In the genomic region with DNA sequence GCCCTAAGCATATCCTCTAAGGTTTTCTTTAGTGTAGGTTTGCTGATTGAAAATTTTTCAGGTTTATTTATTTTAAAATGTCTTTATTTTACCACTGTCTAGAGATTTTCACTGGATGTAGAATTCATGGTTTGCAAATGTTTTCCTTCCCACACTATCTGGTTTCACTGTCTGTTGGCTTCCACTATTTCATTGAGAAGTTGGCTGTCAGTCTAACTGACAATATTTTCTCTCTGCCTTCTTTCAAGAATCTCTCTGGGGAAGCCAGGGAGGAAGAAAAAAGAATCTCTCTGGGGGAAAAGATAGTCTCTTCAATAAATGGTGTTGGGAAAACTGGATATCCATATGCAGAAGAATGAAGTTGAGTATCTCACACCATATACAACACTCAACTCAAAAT, we compare ENCODE assay signal across 23 cellular contexts.
A peak's percentile ranks its signal among the peaks of the same experiment; 100 is the strongest.
DNase-seq lines count a peak whose midpoint lies in the region; ATAC-seq, FAIRE-seq and TF ChIP-seq lines count a peak whose summit lies in the region.
"Had no signal": no experiment of that assay in that cellular context is flagged by ENCODE, and none has a peak within 500 bp of the region (broad histone marks: within the 10 kb centered on the region; RNA-seq: fewer than 3 reads in every experiment).

No MANE protein-coding gene starts in this region.

- no peak for TF ChIP-seq RAD21 in GM12878 (IDR thresholded peaks at IDR 0.05; ENCODE audit: insufficient read depth, low read depth, low read length)

- H3K4me3 ChIP-seq in GM12878 (no peak overlapping the region), endodermal cell (ENCODE audit: low read length) (peak overlapping the region; percentile 27)
- H3K4me3 ChIP-seq: A549; BLaER1 treated with 17β-estradiol and CSF1 and Interleukin-3, amounts not matched to agents 10 nM and 100 nM; GM23248 had no signal

- H3K36me3 ChIP-seq in GM12878 (ENCODE audit: control insufficient read depth in 2 of 2, insufficient read depth in 2 of 2, low read length in 1 of 2): peaks cover 5 to 11% of the 10 kb centered on the region in 2 experiments; a peak in 3 of 4 replicates
- peaks cover 58% of the 10 kb centered on the region for H3K36me3 ChIP-seq in endodermal cell (ENCODE audit: control insufficient read depth, insufficient read depth, low read length)

- in situ Hi-C loops in GM12878 (cut with MboI): no loop called here

- H4K20me1 ChIP-seq in GM12878 (ENCODE audit: control insufficient read depth, insufficient read depth): no peaks in the 10 kb centered on the region

- no peak overlapping the region for H3K9ac ChIP-seq in GM12878 (ENCODE audit: control insufficient read depth, insufficient read depth, low read length)
- no peak overlapping the region for H3K9ac ChIP-seq in endodermal cell (ENCODE audit: extremely low read depth, low read length, poor library complexity, severe bottlenecking)
- H3K9ac ChIP-seq: BLaER1 treated with 17β-estradiol and CSF1 and Interleukin-3, amounts not matched to agents 10 nM and 100 nM; GM23248 had no signal

- TF ChIP-seq POLR2A in GM12878 (IDR thresholded peaks at IDR 0.05; ENCODE audit: low read depth, low read length): no peak

- H3K36me3 Mint-ChIP-seq in activated T-cell treated with anti-CD3 and anti-CD28 coated beads, Interleukin-2, amount 50 U/mL, for 72 hours (ENCODE audit: insufficient read depth in 2 of 2): peaks cover 28 to 43% of the 10 kb centered on the region in 2 donors
- peaks cover 58% of the 10 kb centered on the region for H3K36me3 Mint-ChIP-seq in endodermal cell (ENCODE audit: low read depth)
- peaks cover 46% of the 10 kb centered on the region for H3K36me3 Mint-ChIP-seq in progenitor cell of endocrine pancreas (ENCODE audit: insufficient read depth)

- peaks cover 16% of the 10 kb centered on the region; the same call in 2 of the 3 replicates for H3K9me3 ChIP-seq in GM12878 (replicated peaks; ENCODE audit: control insufficient read depth, insufficient read depth, low read length)
- peaks cover 52% of the 10 kb centered on the region for H3K9me3 ChIP-seq in endodermal cell (ENCODE audit: control insufficient read depth, low read length)
- H3K9me3 ChIP-seq: BE2C had no signal

- H3K4me1 ChIP-seq in GM12878 (ENCODE audit: control insufficient read depth, insufficient read depth, low read length) (no peaks in the 10 kb centered on the region), endodermal cell (ENCODE audit: control insufficient read depth, insufficient read depth, low read length) (no peaks in the 10 kb centered on the region)

- CTCF ChIA-PET in GM12878 (lab: Yijun Ruan, JAX): interaction anchor here (1.4 kb wide), 1 partner anchor 69 kb away, joined by 3 read pairs; no protein-coding TSS in a partner anchor

- no peak for DNase-seq in activated T-cell treated with anti-CD3 and anti-CD28 coated beads, Interleukin-2, amount 50 U/mL, for 72 hours
- no peak for DNase-seq in activated T-cell treated with anti-CD3 and anti-CD28 coated beads, Interleukin-2, amount 50 U/mL, for 48 hours
- DNase-seq in GM12878 (ENCODE audit: low read depth, low spot score): no peak
- no peak for DNase-seq in endodermal cell
- no peak for DNase-seq in progenitor cell of endocrine pancreas (ENCODE audit: low spot score, unreplicated experiment)
- DNase-seq in activated effector memory CD4-positive, alpha-beta T cell treated with anti-CD3 and anti-CD28 coated beads, Interleukin-2, amount 50 U/mL, for 16 hours: no peak
- no peak for DNase-seq in activated CD8-positive, alpha-beta memory T cell treated with anti-CD3 and anti-CD28 coated beads, Interleukin-2, amount 50 U/mL, for 4 hours
- DNase-seq: 8988T; ACHN; AML-193; BE2C; Calu3; CD4-positive, alpha-beta memory T cell; COR-L47; DMS53; DMS79 treated with DMSO at 0.1 percent for 48 hours; GF-D8; GM23248; H7; HCEC 1CT had no signal

- TF ChIP-seq EP300 in GM12878 (IDR thresholded peaks at IDR 0.05; ENCODE audit: borderline replicate concordance in 1 of 2, control insufficient read depth in 1 of 2, low read depth in 2 of 2, low read length in 2 of 2): no peak

- H3K4me1 Mint-ChIP-seq in activated T-cell treated with anti-CD3 and anti-CD28 coated beads, Interleukin-2, amount 50 U/mL, for 72 hours (ENCODE audit: low read depth): peaks cover 12% of the 10 kb centered on the region
- H3K4me1 Mint-ChIP-seq in endodermal cell (no peaks in the 10 kb centered on the region), progenitor cell of endocrine pancreas (ENCODE audit: low read depth) (peaks cover 4% of the 10 kb centered on the region)

- peak overlapping the region; percentile 34 for H3K27ac Mint-ChIP-seq in activated T-cell treated with anti-CD3 and anti-CD28 coated beads, Interleukin-2, amount 50 U/mL, for 72 hours
- H3K27ac Mint-ChIP-seq in endodermal cell (no peak overlapping the region), progenitor cell of endocrine pancreas (peak overlapping the region; percentile 17)

- ATAC-seq in activated T-cell treated with anti-CD3 and anti-CD28 coated beads, Interleukin-2, amount 50 U/mL, for 72 hours (replicated peaks in 1 of 2): no peak
- ATAC-seq in GM12878: no peak
- ATAC-seq: A549 had no signal

- FAIRE-seq in GM12878 (lab: Jason Lieb, UNC): no peak
- FAIRE-seq: A549, H1 had no signal

- POLR2A ChIA-PET in GM12878 (lab: Charles Lee): no interaction called here

- H3K27me3 Mint-ChIP-seq in activated T-cell treated with anti-CD3 and anti-CD28 coated beads, Interleukin-2, amount 50 U/mL, for 72 hours (ENCODE audit: low read depth): no peaks in the 10 kb centered on the region
- H3K27me3 Mint-ChIP-seq in endodermal cell (ENCODE audit: insufficient read depth) (peaks cover 2% of the 10 kb centered on the region), progenitor cell of endocrine pancreas (no peaks in the 10 kb centered on the region)
- H3K27me3 Mint-ChIP-seq: CD4-positive, alpha-beta memory T cell had no signal

- H3K4me2 ChIP-seq in GM12878 (ENCODE audit: control insufficient read depth, insufficient read depth): no peak overlapping the region
- H3K4me2 ChIP-seq: A549; BLaER1 treated with 17β-estradiol and CSF1 and Interleukin-3, amounts not matched to agents 10 nM and 100 nM had no signal

- no peaks in the 10 kb centered on the region for H3K79me2 ChIP-seq in GM12878 (ENCODE audit: control insufficient read depth, insufficient read depth, low read length)

- intact Hi-C loops in GM12878 (cut with micrococcal nuclease; ENCODE audit: unreplicated experiment): no loop called here

- RAD21 ChIA-PET in GM12878 (lab: Charles Lee; ENCODE audit: unreplicated experiment): no interaction called here

- no TSS peak for BruUV-seq in GM12878 (replicated peaks; lab: Mats Ljungman, UMichigan)

- no peak overlapping the region for H2AFZ ChIP-seq in GM12878 (ENCODE audit: control insufficient read depth, low read depth, low read length)
- H2AFZ ChIP-seq: GM23248 had no signal

- H3K27me3 ChIP-seq in GM12878 (replicated peaks in 1 of 2; ENCODE audit: control insufficient read depth in 2 of 2, insufficient read depth in 2 of 2, low read length in 1 of 2): no peaks in the 10 kb centered on the region
- H3K27me3 ChIP-seq in endodermal cell (ENCODE audit: control insufficient read depth, insufficient read depth, low read length, poor library complexity, severe bottlenecking): no peaks in the 10 kb centered on the region
- H3K27me3 ChIP-seq: BE2C; BLaER1 treated with 17β-estradiol and CSF1 and Interleukin-3, amounts not matched to agents 10 nM and 100 nM had no signal

- H3K4me3 Mint-ChIP-seq in activated T-cell treated with anti-CD3 and anti-CD28 coated beads, Interleukin-2, amount 50 U/mL, for 72 hours: no peak overlapping the region
- H3K4me3 Mint-ChIP-seq in endodermal cell: no peak overlapping the region
- no peak overlapping the region for H3K4me3 Mint-ChIP-seq in progenitor cell of endocrine pancreas (ENCODE audit: low read depth)
- H3K4me3 Mint-ChIP-seq: CD4-positive, alpha-beta memory T cell had no signal

- H3K27ac ChIP-seq in GM12878 (ENCODE audit: control insufficient read depth, insufficient read depth): no peak overlapping the region
- H3K27ac ChIP-seq in endodermal cell (ENCODE audit: low read depth, low read length): no peak overlapping the region
- H3K27ac ChIP-seq: A549; BLaER1 treated with 17β-estradiol and CSF1 and Interleukin-3, amounts not matched to agents 10 nM and 100 nM; GM23248 had no signal

- SMC1A ChIA-PET in GM12878 (lab: Charles Lee; ENCODE audit: uncharacterized antibody, unreplicated experiment): no interaction called here

- H3K9me3 Mint-ChIP-seq in activated T-cell treated with anti-CD3 and anti-CD28 coated beads, Interleukin-2, amount 50 U/mL, for 72 hours: peaks cover 5% of the 10 kb centered on the region in 2 donors
- peaks cover 44% of the 10 kb centered on the region for H3K9me3 Mint-ChIP-seq in endodermal cell
- peaks cover 28% of the 10 kb centered on the region for H3K9me3 Mint-ChIP-seq in progenitor cell of endocrine pancreas (ENCODE audit: low read depth)

- no peak for TF ChIP-seq CTCF in GM12878 (IDR thresholded peaks at IDR 0.05 in 2 of 3, conservative IDR thresholded peaks at IDR 0.05 in 1 of 3; ENCODE audit: control insufficient read depth in 2 of 3, extremely low read depth in 1 of 3, insufficient read depth in 1 of 3, low read depth in 3 of 3, low read length in 3 of 3)
- no peak for TF ChIP-seq CTCF in endodermal cell (conservative IDR thresholded peaks at IDR 0.05)
- no peak for TF ChIP-seq CTCF in progenitor cell of endocrine pancreas (IDR thresholded peaks at IDR 0.05; ENCODE audit: unreplicated experiment)

TF ChIP-seq in GM12878, 131 proteins besides CTCF, POLR2A, EP300 and RAD21:
- TF ChIP-seq CBX5 (IDR thresholded peaks at IDR 0.05; ENCODE audit: low read depth) (peak; percentile 80; the same call in 1 of the 2 replicates), CREM (IDR thresholded peaks at IDR 0.05; ENCODE audit: low read depth) (no peak)
